ENCODE assay signal across 1 cellular context in the genomic region with DNA sequence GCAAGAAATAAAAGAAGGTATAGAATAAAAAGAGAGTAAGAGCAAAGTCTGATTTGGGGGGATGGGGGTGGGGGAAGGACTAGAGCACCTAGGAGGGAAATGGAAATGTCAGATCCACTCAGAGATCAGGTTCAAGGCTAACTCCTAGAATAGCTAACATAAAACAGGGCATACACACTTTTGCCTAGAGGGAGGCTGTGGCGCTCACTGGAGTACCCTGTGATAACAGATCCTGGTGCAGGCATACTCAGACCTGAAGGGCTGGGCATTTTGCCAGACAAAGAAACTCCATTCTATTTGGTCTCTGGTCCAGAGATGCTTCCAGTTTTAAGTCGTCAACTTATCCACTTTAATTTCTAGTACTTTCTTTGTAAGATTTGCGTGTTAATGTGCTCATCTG.
TF ChIP-seq lines count a peak whose summit lies in the region.

No MANE protein-coding gene starts in this region.

TF ChIP-seq in A549, 52 proteins besides CTCF, POLR2A, EP300 and RAD21 (continued from another document):
- TF ChIP-seq, protein P1, sequence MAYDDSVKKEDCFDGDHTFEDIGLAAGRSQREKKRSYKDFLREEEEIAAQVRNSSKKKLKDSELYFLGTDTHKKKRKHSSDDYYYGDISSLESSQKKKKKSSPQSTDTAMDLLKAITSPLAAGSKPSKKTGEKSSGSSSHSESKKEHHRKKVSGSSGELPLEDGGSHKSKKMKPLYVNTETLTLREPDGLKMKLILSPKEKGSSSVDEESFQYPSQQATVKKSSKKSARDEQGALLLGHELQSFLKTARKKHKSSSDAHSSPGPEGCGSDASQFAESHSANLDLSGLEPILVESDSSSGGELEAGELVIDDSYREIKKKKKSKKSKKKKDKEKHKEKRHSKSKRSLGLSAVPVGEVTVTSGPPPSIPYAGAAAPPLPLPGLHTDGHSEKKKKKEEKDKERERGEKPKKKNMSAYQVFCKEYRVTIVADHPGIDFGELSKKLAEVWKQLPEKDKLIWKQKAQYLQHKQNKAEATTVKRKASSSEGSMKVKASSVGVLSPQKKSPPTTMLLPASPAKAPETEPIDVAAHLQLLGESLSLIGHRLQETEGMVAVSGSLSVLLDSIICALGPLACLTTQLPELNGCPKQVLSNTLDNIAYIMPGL (CRISPR knock-in tag; IDR thresholded peaks at IDR 0.05; ENCODE audit: borderline replicate concordance), result no peak
- TF ChIP-seq HDAC2 (IDR thresholded peaks at IDR 0.05) (no peak), RNF2 (IDR thresholded peaks at IDR 0.05; ENCODE audit: borderline replicate concordance, low read depth) (no peak), HOXA7 (CRISPR knock-in tag; IDR thresholded peaks at IDR 0.05) (no peak), RCOR1 (IDR thresholded peaks at IDR 0.05; ENCODE audit: low read depth, low read length) (no peak), ZNF302 (CRISPR knock-in tag; IDR thresholded peaks at IDR 0.05) (no peak)
- TF ChIP-seq, protein P2, sequence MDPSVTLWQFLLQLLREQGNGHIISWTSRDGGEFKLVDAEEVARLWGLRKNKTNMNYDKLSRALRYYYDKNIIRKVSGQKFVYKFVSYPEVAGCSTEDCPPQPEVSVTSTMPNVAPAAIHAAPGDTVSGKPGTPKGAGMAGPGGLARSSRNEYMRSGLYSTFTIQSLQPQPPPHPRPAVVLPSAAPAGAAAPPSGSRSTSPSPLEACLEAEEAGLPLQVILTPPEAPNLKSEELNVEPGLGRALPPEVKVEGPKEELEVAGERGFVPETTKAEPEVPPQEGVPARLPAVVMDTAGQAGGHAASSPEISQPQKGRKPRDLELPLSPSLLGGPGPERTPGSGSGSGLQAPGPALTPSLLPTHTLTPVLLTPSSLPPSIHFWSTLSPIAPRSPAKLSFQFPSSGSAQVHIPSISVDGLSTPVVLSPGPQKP (IDR thresholded peaks at IDR 0.05; ENCODE audit: low read depth, low read length), result no peak
